1 cellular context compared by ENCODE assay signal in the genomic region with DNA sequence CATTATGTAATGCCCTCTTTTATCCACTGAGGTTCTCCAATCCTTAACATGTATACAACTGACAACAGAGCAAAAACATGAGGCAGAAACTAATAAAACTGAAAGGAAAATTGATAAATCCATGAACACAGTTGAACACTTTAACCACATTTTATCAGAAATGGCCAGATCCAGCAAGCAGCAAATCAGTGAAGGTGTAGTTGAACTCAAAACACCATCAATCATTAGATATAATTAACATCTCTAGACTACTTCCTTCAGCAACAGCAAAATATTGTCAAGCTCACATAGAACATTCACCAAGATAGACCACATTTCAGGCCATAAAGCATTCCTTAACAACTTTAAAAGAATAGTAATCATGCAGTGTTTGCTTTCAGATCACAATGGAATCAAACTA.
TF ChIP-seq lines count a peak whose summit lies in the region.

No MANE protein-coding gene starts in this region.

TF ChIP-seq in K562, 482 proteins besides CTCF, POLR2A, EP300 and RAD21 (continued from another document):
- TF ChIP-seq, protein P1, sequence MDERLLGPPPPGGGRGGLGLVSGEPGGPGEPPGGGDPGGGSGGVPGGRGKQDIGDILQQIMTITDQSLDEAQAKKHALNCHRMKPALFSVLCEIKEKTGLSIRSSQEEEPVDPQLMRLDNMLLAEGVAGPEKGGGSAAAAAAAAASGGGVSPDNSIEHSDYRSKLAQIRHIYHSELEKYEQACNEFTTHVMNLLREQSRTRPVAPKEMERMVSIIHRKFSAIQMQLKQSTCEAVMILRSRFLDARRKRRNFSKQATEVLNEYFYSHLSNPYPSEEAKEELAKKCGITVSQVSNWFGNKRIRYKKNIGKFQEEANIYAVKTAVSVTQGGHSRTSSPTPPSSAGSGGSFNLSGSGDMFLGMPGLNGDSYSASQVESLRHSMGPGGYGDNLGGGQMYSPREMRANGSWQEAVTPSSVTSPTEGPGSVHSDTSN (CRISPR knock-in tag; IDR thresholded peaks at IDR 0.05; ENCODE audit: low read depth), result no peak
- TF ChIP-seq, protein P1 (tag; conservative IDR thresholded peaks at IDR 0.05; ENCODE audit: low read depth), result peak; percentile 85
- TF ChIP-seq ERF (CRISPR knock-in tag; IDR thresholded peaks at IDR 0.05), result no peak
- TF ChIP-seq ZNF239 (CRISPR knock-in tag; IDR thresholded peaks at IDR 0.05), result no peak
- TF ChIP-seq, protein P2, sequence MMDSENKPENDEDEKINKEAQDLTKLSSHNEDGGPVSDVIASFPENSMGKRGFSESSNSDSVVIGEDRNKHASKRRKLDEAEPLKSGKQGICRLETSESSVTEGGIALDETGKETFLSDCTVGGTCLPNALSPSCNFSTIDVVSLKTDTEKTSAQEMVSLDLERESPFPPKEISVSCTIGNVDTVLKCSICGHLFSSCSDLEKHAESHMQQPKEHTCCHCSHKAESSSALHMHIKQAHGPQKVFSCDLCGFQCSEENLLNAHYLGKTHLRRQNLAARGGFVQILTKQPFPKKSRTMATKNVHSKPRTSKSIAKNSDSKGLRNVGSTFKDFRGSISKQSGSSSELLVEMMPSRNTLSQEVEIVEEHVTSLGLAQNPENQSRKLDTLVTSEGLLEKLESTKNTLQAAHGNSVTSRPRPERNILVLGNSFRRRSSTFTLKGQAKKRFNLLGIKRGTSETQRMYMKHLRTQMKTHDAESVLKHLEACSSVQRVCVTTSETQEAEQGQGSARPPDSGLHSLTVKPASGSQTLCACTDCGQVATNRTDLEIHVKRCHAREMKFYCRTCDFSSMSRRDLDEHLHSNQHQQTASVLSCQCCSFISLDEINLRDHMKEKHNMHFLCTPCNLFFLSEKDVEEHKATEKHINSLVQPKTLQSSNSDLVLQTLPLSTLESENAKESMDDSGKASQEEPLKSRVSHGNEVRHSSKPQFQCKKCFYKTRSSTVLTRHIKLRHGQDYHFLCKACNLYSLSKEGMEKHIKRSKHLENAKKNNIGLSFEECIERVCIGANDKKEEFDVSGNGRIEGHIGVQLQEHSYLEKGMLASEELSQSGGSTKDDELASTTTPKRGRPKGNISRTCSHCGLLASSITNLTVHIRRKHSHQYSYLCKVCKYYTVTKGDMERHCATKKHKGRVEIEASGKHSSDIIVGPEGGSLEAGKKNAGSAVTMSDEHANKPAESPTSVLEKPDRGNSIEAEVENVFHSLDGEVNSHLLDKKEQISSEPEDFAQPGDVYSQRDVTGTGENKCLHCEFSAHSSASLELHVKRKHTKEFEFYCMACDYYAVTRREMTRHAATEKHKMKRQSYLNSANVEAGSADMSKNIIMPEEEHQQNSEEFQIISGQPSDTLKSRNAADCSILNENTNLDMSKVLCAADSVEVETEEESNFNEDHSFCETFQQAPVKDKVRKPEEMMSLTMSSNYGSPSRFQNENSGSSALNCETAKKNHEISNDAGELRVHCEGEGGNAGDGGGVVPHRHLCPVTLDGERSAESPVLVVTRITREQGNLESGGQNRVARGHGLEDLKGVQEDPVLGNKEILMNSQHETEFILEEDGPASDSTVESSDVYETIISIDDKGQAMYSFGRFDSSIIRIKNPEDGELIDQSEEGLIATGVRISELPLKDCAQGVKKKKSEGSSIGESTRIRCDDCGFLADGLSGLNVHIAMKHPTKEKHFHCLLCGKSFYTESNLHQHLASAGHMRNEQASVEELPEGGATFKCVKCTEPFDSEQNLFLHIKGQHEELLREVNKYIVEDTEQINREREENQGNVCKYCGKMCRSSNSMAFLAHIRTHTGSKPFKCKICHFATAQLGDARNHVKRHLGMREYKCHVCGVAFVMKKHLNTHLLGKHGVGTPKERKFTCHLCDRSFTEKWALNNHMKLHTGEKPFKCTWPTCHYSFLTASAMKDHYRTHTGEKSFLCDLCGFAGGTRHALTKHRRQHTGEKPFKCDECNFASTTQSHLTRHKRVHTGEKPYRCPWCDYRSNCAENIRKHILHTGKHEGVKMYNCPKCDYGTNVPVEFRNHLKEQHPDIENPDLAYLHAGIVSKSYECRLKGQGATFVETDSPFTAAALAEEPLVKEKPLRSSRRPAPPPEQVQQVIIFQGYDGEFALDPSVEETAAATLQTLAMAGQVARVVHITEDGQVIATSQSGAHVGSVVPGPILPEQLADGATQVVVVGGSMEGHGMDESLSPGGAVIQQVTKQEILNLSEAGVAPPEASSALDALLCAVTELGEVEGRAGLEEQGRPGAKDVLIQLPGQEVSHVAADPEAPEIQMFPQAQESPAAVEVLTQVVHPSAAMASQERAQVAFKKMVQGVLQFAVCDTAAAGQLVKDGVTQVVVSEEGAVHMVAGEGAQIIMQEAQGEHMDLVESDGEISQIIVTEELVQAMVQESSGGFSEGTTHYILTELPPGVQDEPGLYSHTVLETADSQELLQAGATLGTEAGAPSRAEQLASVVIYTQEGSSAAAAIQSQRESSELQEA (IDR thresholded peaks at IDR 0.05; ENCODE audit: low read depth), result no peak
- no peak for TF ChIP-seq EP400 (IDR thresholded peaks at IDR 0.05)
